17 cellular contexts compared by ENCODE assay signal in the genomic region with DNA sequence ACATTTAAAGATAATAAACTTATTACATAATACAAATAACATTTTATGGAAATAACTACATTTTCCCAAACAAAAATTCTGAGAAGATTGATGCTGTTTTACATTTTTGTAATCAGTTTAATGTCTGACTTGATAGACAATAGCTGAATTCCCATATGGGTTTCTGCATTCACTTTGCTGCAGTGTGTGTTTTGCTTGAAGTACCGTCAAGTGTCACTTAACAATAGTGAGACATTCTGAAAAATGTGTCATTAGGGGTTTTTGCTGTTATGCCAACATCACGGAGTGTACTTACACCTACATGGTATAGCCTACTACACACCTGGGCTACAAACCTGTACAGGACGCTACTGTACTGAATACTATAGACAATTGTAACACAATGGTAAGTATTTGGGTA.
"Had no signal": no experiment of that assay in that cellular context is flagged by ENCODE, and none has a peak within 500 bp of the region (broad histone marks: within the 10 kb centered on the region; RNA-seq: fewer than 3 reads in every experiment).

No MANE protein-coding gene starts in this region.

- H3K9me3 ChIP-seq: mucosa of descending colon, right atrium auricular region, thoracic aorta, transverse colon had no signal

- H3K27ac ChIP-seq: coronary artery, heart left ventricle, right atrium auricular region, stomach, thoracic aorta, transverse colon had no signal

- H3K4me3 ChIP-seq: coronary artery, heart left ventricle, mucosa of descending colon, right atrium auricular region, stomach, thoracic aorta, transverse colon had no signal

- H3K36me3 ChIP-seq: heart left ventricle, right atrium auricular region, stomach, thoracic aorta, transverse colon had no signal

- H3K4me1 ChIP-seq: heart left ventricle, right atrium auricular region, stomach had no signal

- H3K27me3 ChIP-seq: heart left ventricle, right atrium auricular region, stomach, transverse colon had no signal

- DNase-seq: effector CD8-positive, alpha-beta T cell; heart left ventricle; hippocampal formation; left colon; mammary epithelial cell; mucosa of descending colon; naive thymus-derived CD8-positive, alpha-beta T cell; small intestine; stimulated activated CD4-positive, alpha-beta T cell treated with anti-CD3 and anti-CD28 coated beads, Interleukin-12 subunit alpha, Interleukin-12 subunit beta, amount 100 ng/mL, for 4 hours; stimulated activated naive CD4-positive, alpha-beta T cell; stomach; substantia nigra; transverse colon had no signal

- ATAC-seq: esophagus mucosa; heart left ventricle; left colon; mucosa of descending colon; naive thymus-derived CD8-positive, alpha-beta T cell had no signal
